Comparison of ENCODE assay signal across 17 cellular contexts in genomic region chr11:109343242-109343641, GRCh38.
"Had no signal": no experiment of that assay in that cellular context is flagged by ENCODE, and none has a peak within 500 bp of the region (broad histone marks: within the 10 kb centered on the region; RNA-seq: fewer than 3 reads in every experiment).

No MANE protein-coding gene starts in this region.

- H3K36me3 Mint-ChIP-seq: naive thymus-derived CD8-positive, alpha-beta T cell; stimulated activated naive B cell treated with anti-CD40 and anti-IgM and Interleukin-4, amounts not matched to agents 10 μg/mL and 1 μg/mL and 100 μg/mL, for 72 hours had no signal

- H3K27me3 Mint-ChIP-seq: stimulated activated naive B cell treated with anti-CD40 and anti-IgM and Interleukin-4, amounts not matched to agents 10 μg/mL and 1 μg/mL and 100 μg/mL, for 72 hours; stimulated activated naive CD8-positive, alpha-beta T cell treated with anti-CD3 and anti-CD28 coated beads, Interleukin-15, amount 100 ng/mL, for 72 hours had no signal

- H3K27ac Mint-ChIP-seq: endodermal cell; naive thymus-derived CD8-positive, alpha-beta T cell; progenitor cell of endocrine pancreas; stimulated activated naive B cell treated with anti-CD40 and anti-IgM and Interleukin-4, amounts not matched to agents 10 μg/mL and 1 μg/mL and 100 μg/mL, for 72 hours; stimulated activated naive CD8-positive, alpha-beta T cell treated with anti-CD3 and anti-CD28 coated beads, Interleukin-15, amount 100 ng/mL, for 72 hours had no signal

- ATAC-seq: mucosa of descending colon; naive thymus-derived CD8-positive, alpha-beta T cell; pancreas; right lobe of liver; stimulated activated naive B cell treated with anti-CD40 and anti-IgM and Interleukin-4, amounts not matched to agents 10 μg/mL and 1 μg/mL and 100 μg/mL, for 72 hours; stimulated activated naive CD8-positive, alpha-beta T cell treated with anti-CD3 and anti-CD28 coated beads, Interleukin-15, amount 100 ng/mL, for 72 hours had no signal

- DNase-seq: central memory CD4-positive, alpha-beta T cell; effector CD4-positive, alpha-beta T cell; endodermal cell; foreskin melanocyte; hypothalamus; islet precursor cell; mucosa of descending colon; naive thymus-derived CD8-positive, alpha-beta T cell; pancreas; right lobe of liver; stimulated activated CD4-positive, alpha-beta T cell treated with anti-CD3 and anti-CD28 coated beads, Interleukin-2, amount 100 ng/mL, for 24 hours; stimulated activated CD4-positive, alpha-beta T cell treated with anti-CD3 and anti-CD28 coated beads, Interleukin-4, amount 100 ng/mL, for 4 hours; stimulated activated naive B cell treated with anti-CD40 and anti-IgM and Interleukin-4, amounts not matched to agents 10 μg/mL and 1 μg/mL and 100 μg/mL, for 72 hours; stimulated activated naive CD8-positive, alpha-beta T cell treated with anti-CD3 and anti-CD28 coated beads, Interleukin-15, amount 100 ng/mL, for 72 hours; transverse colon had no signal

- H3K4me3 Mint-ChIP-seq: endodermal cell; naive thymus-derived CD8-positive, alpha-beta T cell; neural crest cell; stimulated activated naive B cell treated with anti-CD40 and anti-IgM and Interleukin-4, amounts not matched to agents 10 μg/mL and 1 μg/mL and 100 μg/mL, for 72 hours; stimulated activated naive CD8-positive, alpha-beta T cell treated with anti-CD3 and anti-CD28 coated beads, Interleukin-15, amount 100 ng/mL, for 72 hours had no signal

- H3K9me3 Mint-ChIP-seq: endodermal cell, neural crest cell had no signal

- H3K4me1 Mint-ChIP-seq: endodermal cell; naive thymus-derived CD8-positive, alpha-beta T cell; neural crest cell; stimulated activated naive B cell treated with anti-CD40 and anti-IgM and Interleukin-4, amounts not matched to agents 10 μg/mL and 1 μg/mL and 100 μg/mL, for 72 hours; stimulated activated naive CD8-positive, alpha-beta T cell treated with anti-CD3 and anti-CD28 coated beads, Interleukin-15, amount 100 ng/mL, for 72 hours had no signal
